Comparison of ENCODE assay signal across 1 cellular context in genomic region chr9:86354048-86354881, GRCh38.
A peak's percentile ranks its signal among the peaks of the same experiment; 100 is the strongest.
TF ChIP-seq lines count a peak whose summit lies in the region.

Gene TUT7, minus strand, starts transcription at chr9:86354410. Its CDS starts 1,211 bp downstream, at chr9:86353199.

TF ChIP-seq in HepG2, 621 proteins besides CTCF, POLR2A, EP300 and RAD21 (continued from another document and continues in another):
- TF ChIP-seq GRHL1 (CRISPR knock-in tag; conservative IDR thresholded peaks at IDR 0.05) (no peak), MIER2 (CRISPR knock-in tag; IDR thresholded peaks at IDR 0.05) (no peak), ZNF24 (IDR thresholded peaks at IDR 0.05) (no peak), ZBTB33 (CRISPR knock-in tag; IDR thresholded peaks at IDR 0.05) (no peak), JARID2 (CRISPR knock-in tag; IDR thresholded peaks at IDR 0.05; ENCODE audit: insufficient replicate concordance) (no peak), MLX (CRISPR knock-in tag; IDR thresholded peaks at IDR 0.05) (no peak; the same call in 1 of the 2 replicates), ARID3A (IDR thresholded peaks at IDR 0.05; ENCODE audit: low read depth, low read length) (no peak), SP140L (CRISPR knock-in tag; IDR thresholded peaks at IDR 0.05; ENCODE audit: borderline replicate concordance) (no peak), ZNF547 (CRISPR knock-in tag; IDR thresholded peaks at IDR 0.05) (no peak; the same call in 1 of the 2 replicates), ZNF816 (CRISPR knock-in tag; IDR thresholded peaks at IDR 0.05; ENCODE audit: borderline replicate concordance) (0 out of 2 replicates have a peak, but pooled peaks have one; percentile 55), DNMT3B (CRISPR knock-in tag; conservative IDR thresholded peaks at IDR 0.05) (no peak), MAFK (conservative IDR thresholded peaks at IDR 0.05 in 1 of 2, IDR thresholded peaks at IDR 0.05 in 1 of 2; ENCODE audit: low read length in 2 of 2) (no peak), ZNF558 (CRISPR knock-in tag; IDR thresholded peaks at IDR 0.05; ENCODE audit: borderline replicate concordance) (no peak; the same call in 1 of the 2 replicates), NCOA1 (CRISPR knock-in tag; IDR thresholded peaks at IDR 0.05) (peak; percentile 85; the same call in 1 of the 2 replicates), NR2F2 (IDR thresholded peaks at IDR 0.05; ENCODE audit: borderline replicate concordance, low read depth) (peak; percentile 41; the same call in 1 of the 2 replicates), ZNF501 (CRISPR knock-in tag; IDR thresholded peaks at IDR 0.05) (peak; percentile 88), POGK (CRISPR knock-in tag; conservative IDR thresholded peaks at IDR 0.05) (no peak; the same call in none of the 2 replicates), KLF16 (CRISPR knock-in tag; IDR thresholded peaks at IDR 0.05) (peak in 1 of 2 experiments; percentile 71; a peak in 1 of 4 replicates), ATF6 (CRISPR knock-in tag; conservative IDR thresholded peaks at IDR 0.05) (no peak), TBX2 (CRISPR knock-in tag; IDR thresholded peaks at IDR 0.05; ENCODE audit: borderline replicate concordance) (peak; percentile 75; the same call in 1 of the 2 replicates), KIAA2018 (CRISPR knock-in tag; IDR thresholded peaks at IDR 0.05; ENCODE audit: borderline replicate concordance) (0 out of 2 replicates have a peak, but pooled peaks have one; percentile 59), SSRP1 (CRISPR knock-in tag; IDR thresholded peaks at IDR 0.05) (no peak)
